In the genomic region with DNA sequence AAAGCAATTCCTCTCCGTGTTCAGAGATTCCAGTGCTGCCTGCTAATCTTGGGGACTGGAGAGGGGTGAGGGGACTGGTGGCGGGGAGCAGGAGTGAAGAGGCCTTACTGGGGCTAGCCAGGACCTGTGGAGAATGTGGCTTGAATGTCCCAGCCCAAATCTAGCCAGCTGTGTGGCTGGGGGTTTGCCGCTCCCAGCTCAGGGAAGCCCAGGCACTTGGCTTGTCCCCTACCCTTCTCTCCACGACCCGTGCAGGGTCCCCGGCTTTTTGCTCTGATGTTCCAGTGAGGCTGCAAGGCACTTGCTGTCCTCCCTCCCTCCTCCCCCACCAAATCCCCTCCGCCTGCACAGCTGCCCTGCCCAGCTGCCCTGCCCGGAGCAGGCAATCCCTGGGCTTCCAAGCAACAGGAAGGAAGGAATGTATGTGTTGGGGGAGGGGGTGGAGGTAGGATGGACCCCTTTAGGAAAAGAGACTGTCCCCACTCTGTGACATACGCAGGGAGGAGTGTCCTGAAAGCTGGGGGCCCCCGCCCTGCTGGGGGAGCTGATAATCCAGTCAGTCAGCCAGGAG, we compare ENCODE assay signal across 10 cellular contexts. TPM values are rescaled to one million over a fixed set of nuclear protein-coding genes. Genes with fewer than 3 reads are reported as not detected.
DNase-seq lines count a peak whose midpoint lies in the region; ATAC-seq lines count a peak whose summit lies in the region.
"Had no signal": no experiment of that assay in that cellular context is flagged by ENCODE, and none has a peak within 500 bp of the region (broad histone marks: within the 10 kb centered on the region; RNA-seq: fewer than 3 reads in every experiment).

No MANE protein-coding gene starts in this region.

- H2BK120ac ChIP-seq in trophoblast cell (ENCODE audit: insufficient read depth, low read length, poor library complexity): no peak overlapping the region

- peaks cover 5% of the 10 kb centered on the region for H3K79me2 ChIP-seq in trophoblast cell (ENCODE audit: control insufficient read depth, insufficient read depth, low read length, poor library complexity)

- H3K27ac ChIP-seq in trophoblast cell (ENCODE audit: low read depth, low read length): no peak overlapping the region
- H3K27ac ChIP-seq: testis had no signal

- H3K9me3 ChIP-seq in T-helper 17 cell (ENCODE audit: control insufficient read depth, low read length, poor library complexity, severe bottlenecking): no peaks in the 10 kb centered on the region
- peaks cover 2% of the 10 kb centered on the region for H3K9me3 ChIP-seq in trophoblast cell (ENCODE audit: insufficient read depth, low read depth, low read length)
- H3K9me3 ChIP-seq: testis had no signal

- H3K27me3 Mint-ChIP-seq in T-helper 17 cell: no peaks in the 10 kb centered on the region

- no peak overlapping the region for H3K23ac ChIP-seq in trophoblast cell (ENCODE audit: low read length)

- no peak overlapping the region for H2BK12ac ChIP-seq in trophoblast cell (ENCODE audit: low read length)

- no peak overlapping the region for H3K9ac ChIP-seq in trophoblast cell (ENCODE audit: low read length)

- peak overlapping the region; percentile 92 for H3K27ac Mint-ChIP-seq in T-helper 17 cell

- H2BK5ac ChIP-seq in trophoblast cell (ENCODE audit: low read depth, low read length, poor library complexity): no peak overlapping the region

- DNase-seq in NCI-H82 (lab: John Stamatoyannopoulos, UW) (peak; percentile 76), NCI-H82 treated with DMSO at 0.1 percent for 48 hours (lab: John Stamatoyannopoulos, UW; ENCODE audit: unreplicated experiment) (no peak), T-helper 17 cell (no peak), trophoblast cell (no peak), NCI-H748 (lab: John Stamatoyannopoulos, UW; ENCODE audit: unreplicated experiment) (no peak), NCI-H1930 (lab: John Stamatoyannopoulos, UW) (no peak)
- DNase-seq: 8988T, testis had no signal

- no peaks in the 10 kb centered on the region for H3K27me3 ChIP-seq in trophoblast cell (ENCODE audit: insufficient read depth, low read length)
- H3K27me3 ChIP-seq: testis had no signal

- H4K8ac ChIP-seq in trophoblast cell (ENCODE audit: low read depth, low read length): no peak overlapping the region

- peak overlapping the region; percentile 76 for H3K4me3 Mint-ChIP-seq in T-helper 17 cell

- no peak overlapping the region for H2AK5ac ChIP-seq in trophoblast cell (ENCODE audit: low read length)

- no peak overlapping the region for H3K18ac ChIP-seq in trophoblast cell (ENCODE audit: low read length)

- ATAC-seq in T-helper 17 cell (no peak), GM21381 (IDR thresholded peaks at IDR 0.05; ENCODE audit: unreplicated experiment) (no peak)

- peak overlapping the region; percentile 21 for H3K4me2 ChIP-seq in trophoblast cell (ENCODE audit: low read length)

- no peak overlapping the region for H4K91ac ChIP-seq in trophoblast cell (ENCODE audit: low read depth, low read length)

- peaks cover 12% of the 10 kb centered on the region for H3K79me1 ChIP-seq in trophoblast cell (ENCODE audit: low read length)

- no peak overlapping the region for H4K12ac ChIP-seq in trophoblast cell (ENCODE audit: low read depth, low read length)

- H3K4me1 ChIP-seq in trophoblast cell (ENCODE audit: control insufficient read depth in 1 of 2, insufficient read depth in 2 of 2, low read length in 2 of 2): peaks cover 23 to 32% of the 10 kb centered on the region in 2 experiments

- H3K36me3 Mint-ChIP-seq in T-helper 17 cell (ENCODE audit: low read depth): no peaks in the 10 kb centered on the region

- WGBS in trophoblast cell (ENCODE audit: extremely low coverage, insufficient coverage, insufficient read length): no CpG with 5 or more reads among the region's 10 CpGs

- H3K36me3 ChIP-seq in trophoblast cell (ENCODE audit: control insufficient read depth in 1 of 2, insufficient read depth in 2 of 2, low read length in 2 of 2): peaks cover 7% of the 10 kb centered on the region in 2 experiments

- H3K4me3 ChIP-seq in iPS-11a (ENCODE audit: low read depth, low read length): peak overlapping the region; percentile 33
- H3K4me3 ChIP-seq in trophoblast cell (ENCODE audit: low read depth, low read length): no peak overlapping the region
- H3K4me3 ChIP-seq: testis had no signal

- peaks cover 35% of the 10 kb centered on the region for H3K4me1 Mint-ChIP-seq in T-helper 17 cell

- H2AFZ ChIP-seq in trophoblast cell (ENCODE audit: insufficient read depth, low read length, poor library complexity): no peak overlapping the region

- no peak overlapping the region for H3K4ac ChIP-seq in trophoblast cell (ENCODE audit: low read depth, low read length)

- peak overlapping the region; percentile 4 for H3K14ac ChIP-seq in trophoblast cell (ENCODE audit: low read length)

RNA-seq across cellular contexts. Expression of gene N4BP3, which starts 2.6 kb away (rescaled TPM):
- total RNA-seq in T-helper 17 cell: 1 to 10 TPM; 8.5 to 9.0 TPM
- 3.0 and 3.2 TPM in 2 replicates for polyA plus RNA-seq in trophoblast cell (2013)

RNA-seq across cellular contexts. Expression of gene RMND5B, which starts 14.9 kb away (rescaled TPM):
- 10 to 100 TPM; 14.7 to 15.3 TPM for total RNA-seq in T-helper 17 cell
- polyA plus RNA-seq in trophoblast cell (2013): 12.7 and 13.7 TPM in 2 replicates

RNA-seq across cellular contexts. Expression of gene NHP2, which starts 37.8 kb away (rescaled TPM):
- total RNA-seq in T-helper 17 cell: 10 to 100 TPM; 62.2 to 62.4 TPM
- 123 TPM in 2 replicates for polyA plus RNA-seq in trophoblast cell (2013)
